Comparison of ENCODE assay signal across 1 cellular context in genomic region chr5:55601209-55601618, GRCh38.
TF ChIP-seq lines count a peak whose summit lies in the region.

No MANE protein-coding gene starts in this region.

TF ChIP-seq in HepG2, 621 proteins besides CTCF, POLR2A, EP300 and RAD21 (continued from another document and continues in another):
- TF ChIP-seq, protein P1, sequence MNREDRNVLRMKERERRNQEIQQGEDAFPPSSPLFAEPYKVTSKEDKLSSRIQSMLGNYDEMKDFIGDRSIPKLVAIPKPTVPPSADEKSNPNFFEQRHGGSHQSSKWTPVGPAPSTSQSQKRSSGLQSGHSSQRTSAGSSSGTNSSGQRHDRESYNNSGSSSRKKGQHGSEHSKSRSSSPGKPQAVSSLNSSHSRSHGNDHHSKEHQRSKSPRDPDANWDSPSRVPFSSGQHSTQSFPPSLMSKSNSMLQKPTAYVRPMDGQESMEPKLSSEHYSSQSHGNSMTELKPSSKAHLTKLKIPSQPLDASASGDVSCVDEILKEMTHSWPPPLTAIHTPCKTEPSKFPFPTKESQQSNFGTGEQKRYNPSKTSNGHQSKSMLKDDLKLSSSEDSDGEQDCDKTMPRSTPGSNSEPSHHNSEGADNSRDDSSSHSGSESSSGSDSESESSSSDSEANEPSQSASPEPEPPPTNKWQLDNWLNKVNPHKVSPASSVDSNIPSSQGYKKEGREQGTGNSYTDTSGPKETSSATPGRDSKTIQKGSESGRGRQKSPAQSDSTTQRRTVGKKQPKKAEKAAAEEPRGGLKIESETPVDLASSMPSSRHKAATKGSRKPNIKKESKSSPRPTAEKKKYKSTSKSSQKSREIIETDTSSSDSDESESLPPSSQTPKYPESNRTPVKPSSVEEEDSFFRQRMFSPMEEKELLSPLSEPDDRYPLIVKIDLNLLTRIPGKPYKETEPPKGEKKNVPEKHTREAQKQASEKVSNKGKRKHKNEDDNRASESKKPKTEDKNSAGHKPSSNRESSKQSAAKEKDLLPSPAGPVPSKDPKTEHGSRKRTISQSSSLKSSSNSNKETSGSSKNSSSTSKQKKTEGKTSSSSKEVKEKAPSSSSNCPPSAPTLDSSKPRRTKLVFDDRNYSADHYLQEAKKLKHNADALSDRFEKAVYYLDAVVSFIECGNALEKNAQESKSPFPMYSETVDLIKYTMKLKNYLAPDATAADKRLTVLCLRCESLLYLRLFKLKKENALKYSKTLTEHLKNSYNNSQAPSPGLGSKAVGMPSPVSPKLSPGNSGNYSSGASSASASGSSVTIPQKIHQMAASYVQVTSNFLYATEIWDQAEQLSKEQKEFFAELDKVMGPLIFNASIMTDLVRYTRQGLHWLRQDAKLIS (CRISPR knock-in tag; IDR thresholded peaks at IDR 0.05): no peak
- TF ChIP-seq RFXAP (CRISPR knock-in tag; IDR thresholded peaks at IDR 0.05; ENCODE audit: borderline replicate concordance): no peak
- no peak for TF ChIP-seq DR1 (CRISPR knock-in tag; IDR thresholded peaks at IDR 0.05)
- peak; percentile 59; the same call in 1 of the 2 replicates for TF ChIP-seq NCOA2 (CRISPR knock-in tag; IDR thresholded peaks at IDR 0.05)
- TF ChIP-seq MLLT10 (CRISPR knock-in tag; IDR thresholded peaks at IDR 0.05): no peak
- no peak for TF ChIP-seq SRSF4 (IDR thresholded peaks at IDR 0.05; ENCODE audit: low read depth, low read length, poor library complexity, severe bottlenecking)
- no peak for TF ChIP-seq ZNF205 (CRISPR knock-in tag; IDR thresholded peaks at IDR 0.05)
- no peak for TF ChIP-seq FOXO1 (CRISPR knock-in tag; IDR thresholded peaks at IDR 0.05)
- no peak for TF ChIP-seq NONO (IDR thresholded peaks at IDR 0.05)
- no peak for TF ChIP-seq NONO (CRISPR knock-in tag; conservative IDR thresholded peaks at IDR 0.05)
- TF ChIP-seq PHB2 (IDR thresholded peaks at IDR 0.05; ENCODE audit: partially characterized antibody): no peak
- peak; percentile 46; the same call in 1 of the 2 replicates for TF ChIP-seq RARA (CRISPR knock-in tag; IDR thresholded peaks at IDR 0.05)
- no peak for TF ChIP-seq ZNF567 (CRISPR knock-in tag; IDR thresholded peaks at IDR 0.05; ENCODE audit: borderline replicate concordance)
- TF ChIP-seq GABPA (IDR thresholded peaks at IDR 0.05; ENCODE audit: low read depth, low read length): no peak
- TF ChIP-seq GABPA (CRISPR knock-in tag; IDR thresholded peaks at IDR 0.05; ENCODE audit: low read depth): no peak
- TF ChIP-seq, protein P2, sequence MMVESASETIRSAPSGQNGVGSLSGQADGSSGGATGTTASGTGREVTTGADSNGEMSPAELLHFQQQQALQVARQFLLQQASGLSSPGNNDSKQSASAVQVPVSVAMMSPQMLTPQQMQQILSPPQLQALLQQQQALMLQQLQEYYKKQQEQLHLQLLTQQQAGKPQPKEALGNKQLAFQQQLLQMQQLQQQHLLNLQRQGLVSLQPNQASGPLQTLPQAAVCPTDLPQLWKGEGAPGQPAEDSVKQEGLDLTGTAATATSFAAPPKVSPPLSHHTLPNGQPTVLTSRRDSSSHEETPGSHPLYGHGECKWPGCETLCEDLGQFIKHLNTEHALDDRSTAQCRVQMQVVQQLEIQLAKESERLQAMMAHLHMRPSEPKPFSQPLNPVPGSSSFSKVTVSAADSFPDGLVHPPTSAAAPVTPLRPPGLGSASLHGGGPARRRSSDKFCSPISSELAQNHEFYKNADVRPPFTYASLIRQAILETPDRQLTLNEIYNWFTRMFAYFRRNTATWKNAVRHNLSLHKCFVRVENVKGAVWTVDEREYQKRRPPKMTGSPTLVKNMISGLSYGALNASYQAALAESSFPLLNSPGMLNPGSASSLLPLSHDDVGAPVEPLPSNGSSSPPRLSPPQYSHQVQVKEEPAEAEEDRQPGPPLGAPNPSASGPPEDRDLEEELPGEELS (CRISPR knock-in tag; IDR thresholded peaks at IDR 0.05): peak; percentile 74
- TF ChIP-seq THAP11 (CRISPR knock-in tag; IDR thresholded peaks at IDR 0.05): no peak
- TF ChIP-seq ZNF772 (CRISPR knock-in tag; IDR thresholded peaks at IDR 0.05): no peak
- no peak for TF ChIP-seq ZNF264 (CRISPR knock-in tag; IDR thresholded peaks at IDR 0.05)
- peak; percentile 49; the same call in 1 of the 2 replicates for TF ChIP-seq ARID5B (CRISPR knock-in tag; IDR thresholded peaks at IDR 0.05)
- TF ChIP-seq ZNF768 (CRISPR knock-in tag; IDR thresholded peaks at IDR 0.05): no peak
- no peak for TF ChIP-seq FOXP1 (IDR thresholded peaks at IDR 0.05)
- TF ChIP-seq FOXP1 (CRISPR knock-in tag; IDR thresholded peaks at IDR 0.05): 0 out of 2 replicates have a peak, but pooled peaks have one; percentile 50
- no peak for TF ChIP-seq ZNF33A (CRISPR knock-in tag; IDR thresholded peaks at IDR 0.05; ENCODE audit: borderline replicate concordance)
- no peak for TF ChIP-seq MEIS1 (CRISPR knock-in tag; IDR thresholded peaks at IDR 0.05; ENCODE audit: borderline replicate concordance)
- TF ChIP-seq ZNF776 (CRISPR knock-in tag; IDR thresholded peaks at IDR 0.05): no peak
- TF ChIP-seq PLRG1 (conservative IDR thresholded peaks at IDR 0.05): no peak
- TF ChIP-seq BCL6 (CRISPR knock-in tag; IDR thresholded peaks at IDR 0.05): peak; percentile 39
- TF ChIP-seq FOSL2 (CRISPR knock-in tag; IDR thresholded peaks at IDR 0.05): no peak
- no peak for TF ChIP-seq TAF15 (IDR thresholded peaks at IDR 0.05; ENCODE audit: low read depth, low read length, poor library complexity, severe bottlenecking)
- TF ChIP-seq ZNF263 (CRISPR knock-in tag; IDR thresholded peaks at IDR 0.05): no peak
- TF ChIP-seq GTF3A (CRISPR knock-in tag; conservative IDR thresholded peaks at IDR 0.05): no peak
- no peak for TF ChIP-seq THAP8 (CRISPR knock-in tag; IDR thresholded peaks at IDR 0.05; ENCODE audit: borderline replicate concordance)
- TF ChIP-seq RFX1 (IDR thresholded peaks at IDR 0.05): no peak
- peak; percentile 31; the same call in 1 of the 2 replicates for TF ChIP-seq ATF2 (CRISPR knock-in tag; IDR thresholded peaks at IDR 0.05)
- TF ChIP-seq KDM1A (CRISPR knock-in tag; IDR thresholded peaks at IDR 0.05): no peak
- TF ChIP-seq SMARCC2 (IDR thresholded peaks at IDR 0.05): no peak
- no peak for TF ChIP-seq ZSCAN12 (CRISPR knock-in tag; IDR thresholded peaks at IDR 0.05)
- no peak for TF ChIP-seq ZSCAN21 (CRISPR knock-in tag; IDR thresholded peaks at IDR 0.05; ENCODE audit: borderline replicate concordance)
- TF ChIP-seq FOXA1 (IDR thresholded peaks at IDR 0.05): no peak
- TF ChIP-seq FOXA1 (CRISPR knock-in tag; IDR thresholded peaks at IDR 0.05): peak; percentile 61; the same call in 1 of the 2 replicates
- 0 out of 2 replicates have a peak, but pooled peaks have one; percentile 17 for TF ChIP-seq TCF7 (IDR thresholded peaks at IDR 0.05; ENCODE audit: low read depth)
- TF ChIP-seq ZFX (CRISPR knock-in tag; IDR thresholded peaks at IDR 0.05; ENCODE audit: low read depth): no peak
- TF ChIP-seq ZNF281 (CRISPR knock-in tag; IDR thresholded peaks at IDR 0.05; ENCODE audit: borderline replicate concordance): no peak
- TF ChIP-seq, protein P3, sequence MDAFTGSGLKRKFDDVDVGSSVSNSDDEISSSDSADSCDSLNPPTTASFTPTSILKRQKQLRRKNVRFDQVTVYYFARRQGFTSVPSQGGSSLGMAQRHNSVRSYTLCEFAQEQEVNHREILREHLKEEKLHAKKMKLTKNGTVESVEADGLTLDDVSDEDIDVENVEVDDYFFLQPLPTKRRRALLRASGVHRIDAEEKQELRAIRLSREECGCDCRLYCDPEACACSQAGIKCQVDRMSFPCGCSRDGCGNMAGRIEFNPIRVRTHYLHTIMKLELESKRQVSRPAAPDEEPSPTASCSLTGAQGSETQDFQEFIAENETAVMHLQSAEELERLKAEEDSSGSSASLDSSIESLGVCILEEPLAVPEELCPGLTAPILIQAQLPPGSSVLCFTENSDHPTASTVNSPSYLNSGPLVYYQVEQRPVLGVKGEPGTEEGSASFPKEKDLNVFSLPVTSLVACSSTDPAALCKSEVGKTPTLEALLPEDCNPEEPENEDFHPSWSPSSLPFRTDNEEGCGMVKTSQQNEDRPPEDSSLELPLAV (CRISPR knock-in tag; conservative IDR thresholded peaks at IDR 0.05; ENCODE audit: low read depth): no peak
- no peak for TF ChIP-seq CC2D1A (CRISPR knock-in tag; IDR thresholded peaks at IDR 0.05)
- no peak for TF ChIP-seq KLF13 (CRISPR knock-in tag; IDR thresholded peaks at IDR 0.05)
- no peak for TF ChIP-seq YEATS4 (CRISPR knock-in tag; IDR thresholded peaks at IDR 0.05; ENCODE audit: borderline replicate concordance)
- no peak for TF ChIP-seq NFIB (CRISPR knock-in tag; IDR thresholded peaks at IDR 0.05; ENCODE audit: borderline replicate concordance)
- TF ChIP-seq NKX3-1 (CRISPR knock-in tag; IDR thresholded peaks at IDR 0.05): no peak
- TF ChIP-seq DZIP1 (CRISPR knock-in tag; IDR thresholded peaks at IDR 0.05): no peak
